21 cellular contexts compared by ENCODE assay signal in genomic region chr3:45171283-45171682, GRCh38. TPM values are rescaled to one million over a fixed set of nuclear protein-coding genes. Genes with fewer than 3 reads are reported as not detected.
"Had no signal": no experiment of that assay in that cellular context is flagged by ENCODE, and none has a peak within 500 bp of the region (broad histone marks: within the 10 kb centered on the region; RNA-seq: fewer than 3 reads in every experiment).

No MANE protein-coding gene starts in this region.

- H3K36me3 ChIP-seq: brain microvascular endothelial cell, gastrocnemius medialis, tibial artery, uterus had no signal

- ATAC-seq: activated CD4-positive, CD25-positive, alpha-beta regulatory T cell treated with anti-CD3 and anti-CD28 coated beads, Interleukin-2, amount 50 U/mL, for 24 hours; activated T-cell treated with anti-CD3 and anti-CD28 coated beads, Interleukin-2, amount 50 U/mL, for 72 hours; gastrocnemius medialis; left lobe of liver; naive thymus-derived CD8-positive, alpha-beta T cell had no signal

- H3K27ac ChIP-seq: brain microvascular endothelial cell, tibial artery, uterus had no signal

- H3K4me3 ChIP-seq: gastrocnemius medialis, tibial artery, uterus had no signal

- DNase-seq: activated CD4-positive, alpha-beta memory T cell treated with anti-CD3 and anti-CD28 coated beads for 36 hours; activated CD8-positive, alpha-beta memory T cell treated with anti-CD3 and anti-CD28 coated beads, Interleukin-2, amount 50 U/mL, for 48 hours; activated gamma-delta T cell treated with Interleukin-2 at 50 U/mL for 16 hours; activated naive CD8-positive, alpha-beta T cell treated with anti-CD3 and anti-CD28 coated beads for 36 hours; activated T-cell treated with anti-CD3 and anti-CD28 coated beads, Interleukin-2, amount 50 U/mL, for 72 hours; anterior cingulate cortex; brain microvascular endothelial cell; cortex of kidney; effector memory CD4-positive, alpha-beta T cell; gastrocnemius medialis; islet precursor cell; mammary epithelial cell; naive thymus-derived CD8-positive, alpha-beta T cell; posterior cingulate gyrus; retina; stimulated activated CD4-positive, alpha-beta T cell treated with anti-CD3 and anti-CD28 coated beads, Interleukin-4, amount 100 ng/mL, for 1 hour; stimulated activated naive CD4-positive, alpha-beta T cell; tibial artery; uterus had no signal

- H3K27me3 ChIP-seq: brain microvascular endothelial cell, gastrocnemius medialis, tibial artery, uterus had no signal

- H3K9me3 ChIP-seq: gastrocnemius medialis, tibial artery, uterus had no signal

RNA-seq across cellular contexts. Expression of gene CDCP1, which starts 25.1 kb away (rescaled TPM):
- total RNA-seq: naive thymus-derived CD8-positive, alpha-beta T cell had no signal

RNA-seq across cellular contexts. Expression of gene TMEM158, which starts 54.8 kb away (rescaled TPM):
- total RNA-seq: activated CD4-positive, alpha-beta memory T cell treated with anti-CD3 and anti-CD28 coated beads for 36 hours; activated T-cell treated with anti-CD3 and anti-CD28 coated beads, Interleukin-2, amount 50 U/mL, for 72 hours had no signal
- polyA plus RNA-seq: naive thymus-derived CD8-positive, alpha-beta T cell had no signal
